In genomic region chr17:57930239-57930638, GRCh38 we compare ENCODE assay signal across 24 cellular contexts. TPM values are rescaled to one million over a fixed set of nuclear protein-coding genes. Genes with fewer than 3 reads are reported as not detected.
DNase-seq lines count a peak whose midpoint lies in the region; ATAC-seq and TF ChIP-seq lines count a peak whose summit lies in the region.
"Had no signal": no experiment of that assay in that cellular context is flagged by ENCODE, and none has a peak within 500 bp of the region (broad histone marks: within the 10 kb centered on the region; RNA-seq: fewer than 3 reads in every experiment).

No MANE protein-coding gene starts in this region.

- H3K18ac ChIP-seq in mesenchymal stem cell (ENCODE audit: low read depth in 1 of 2, low read length in 2 of 2): no peak overlapping the region

- no peak overlapping the region for H2AK5ac ChIP-seq in mesenchymal stem cell (ENCODE audit: low read length, severe bottlenecking)

- no peak overlapping the region for H4K8ac ChIP-seq in mesenchymal stem cell (ENCODE audit: low read length)

- H2BK15ac ChIP-seq in mesenchymal stem cell (ENCODE audit: low read depth, poor library complexity, severe bottlenecking): no peak overlapping the region

- no peak overlapping the region for H3K9ac ChIP-seq in mesenchymal stem cell (ENCODE audit: low read length)

- H3K14ac ChIP-seq in mesenchymal stem cell (ENCODE audit: low read length in 2 of 2): no peak overlapping the region

- H3K4me3 ChIP-seq in esophagus (ENCODE audit: low read depth in 1 of 2, low read length in 2 of 2): no peak overlapping the region
- H3K4me3 ChIP-seq in mesenchymal stem cell (ENCODE audit: insufficient read depth in 1 of 2, low read depth in 1 of 2, low read length in 2 of 2): no peak overlapping the region
- H3K4me3 ChIP-seq: uterus had no signal

- no peak for ATAC-seq in GM21717 (IDR thresholded peaks at IDR 0.05; ENCODE audit: unreplicated experiment)
- ATAC-seq: activated CD4-positive, alpha-beta T cell treated with anti-CD3 and anti-CD28 coated beads for 36 hours; activated T-helper 17 cell treated with anti-CD3 and anti-CD28 coated beads, Interleukin-2, amount 50 U/mL, for 72 hours; naive thymus-derived CD4-positive, alpha-beta T cell; stimulated activated naive CD8-positive, alpha-beta T cell treated with anti-CD3 and anti-CD28 coated beads, Interleukin-15, amount 100 ng/mL, for 72 hours; T-cell had no signal

- peak overlapping the region; percentile 33 to 72 for H3K27ac ChIP-seq in esophagus (ENCODE audit: low read depth in 2 of 2, low read length in 1 of 2)
- H3K27ac ChIP-seq in substantia nigra (ENCODE audit: low read depth, low read length, poor library complexity, severe bottlenecking): peak overlapping the region; percentile 95
- H3K27ac ChIP-seq in mesenchymal stem cell (ENCODE audit: low read length, poor library complexity, severe bottlenecking): no peak overlapping the region
- H3K27ac ChIP-seq: 22Rv1 had no signal

- no peak overlapping the region for H4K91ac ChIP-seq in mesenchymal stem cell (ENCODE audit: low read length)

- H2AFZ ChIP-seq in mesenchymal stem cell (ENCODE audit: low read depth, low read length): no peak overlapping the region

- H3K4me1 Mint-ChIP-seq in nephron progenitor cell: peaks cover 84% of the 10 kb centered on the region
- H3K4me1 Mint-ChIP-seq: activated CD4-positive, alpha-beta T cell treated with anti-CD3 and anti-CD28 coated beads for 36 hours; activated T-helper 17 cell treated with anti-CD3 and anti-CD28 coated beads, Interleukin-2, amount 50 U/mL, for 72 hours; naive thymus-derived CD4-positive, alpha-beta T cell; T-cell had no signal

- peak; percentile 47 for DNase-seq in NCI-H82 (lab: John Stamatoyannopoulos, UW)
- DNase-seq in NCI-H82 treated with DMSO at 0.1 percent for 48 hours (lab: John Stamatoyannopoulos, UW; ENCODE audit: unreplicated experiment): no peak
- DNase-seq in nephron progenitor cell: no peak
- DNase-seq in substantia nigra (lab: John Stamatoyannopoulos, UW): no peak
- no peak for DNase-seq in mesenchymal stem cell
- DNase-seq in NCI-H2196 treated with DMSO at 0.1 percent for 48 hours (lab: John Stamatoyannopoulos, UW; ENCODE audit: unreplicated experiment): no peak
- DNase-seq: activated CD4-positive, alpha-beta T cell treated with anti-CD3 and anti-CD28 coated beads for 36 hours; Caco-2; H9; islet precursor cell; mammary epithelial cell; naive thymus-derived CD4-positive, alpha-beta T cell; NCI-H1048; NCI-H2029; small intestine; stimulated activated CD4-positive, alpha-beta T cell treated with anti-CD3 and anti-CD28 coated beads, Interleukin-4, amount 100 ng/mL, for 24 hours; stimulated activated naive CD8-positive, alpha-beta T cell treated with anti-CD3 and anti-CD28 coated beads, Interleukin-15, amount 100 ng/mL, for 72 hours; T-cell; uterus had no signal

- H3K79me1 ChIP-seq in mesenchymal stem cell (replicated peaks; ENCODE audit: low read length, poor library complexity, severe bottlenecking): peaks cover 27% of the 10 kb centered on the region

- H3K4me2 ChIP-seq in mesenchymal stem cell (ENCODE audit: low read length, poor library complexity, severe bottlenecking): no peak overlapping the region

- no peaks in the 10 kb centered on the region for H3K9me3 Mint-ChIP-seq in nephron progenitor cell
- H3K9me3 Mint-ChIP-seq: activated T-helper 17 cell treated with anti-CD3 and anti-CD28 coated beads, Interleukin-2, amount 50 U/mL, for 72 hours; H9; naive thymus-derived CD4-positive, alpha-beta T cell; stimulated activated naive CD8-positive, alpha-beta T cell treated with anti-CD3 and anti-CD28 coated beads, Interleukin-15, amount 100 ng/mL, for 72 hours; T-cell had no signal

- H3K36me3 ChIP-seq in esophagus (ENCODE audit: control insufficient read depth in 2 of 2, insufficient read depth in 2 of 2, low read length in 1 of 2) (no peaks in the 10 kb centered on the region), mesenchymal stem cell (ENCODE audit: control insufficient read depth in 1 of 2, insufficient read depth in 2 of 2, low read depth in 1 of 2, low read length in 2 of 2) (peaks cover 0 to 3% of the 10 kb centered on the region in 2 experiments)
- H3K36me3 ChIP-seq: uterus had no signal

- H3K27ac Mint-ChIP-seq in nephron progenitor cell: peak overlapping the region; percentile 55
- H3K27ac Mint-ChIP-seq: activated CD4-positive, alpha-beta T cell treated with anti-CD3 and anti-CD28 coated beads for 36 hours; activated naive CD8-positive, alpha-beta T cell; activated T-helper 17 cell treated with anti-CD3 and anti-CD28 coated beads, Interleukin-2, amount 50 U/mL, for 72 hours; naive thymus-derived CD4-positive, alpha-beta T cell; stimulated activated naive CD8-positive, alpha-beta T cell treated with anti-CD3 and anti-CD28 coated beads, Interleukin-15, amount 100 ng/mL, for 72 hours; T-cell had no signal

- H3K9me3 ChIP-seq in esophagus (ENCODE audit: control insufficient read depth in 2 of 2, insufficient read depth in 1 of 2, low read depth in 1 of 2, low read length in 1 of 2): no peaks in the 10 kb centered on the region
- no peaks in the 10 kb centered on the region for H3K9me3 ChIP-seq in mesenchymal stem cell (ENCODE audit: control insufficient read depth, low read length)
- H3K9me3 ChIP-seq: Caco-2, uterus had no signal

- H3K4ac ChIP-seq in mesenchymal stem cell (ENCODE audit: low read depth in 1 of 2, low read length in 2 of 2): no peak overlapping the region

- no peaks in the 10 kb centered on the region for H3K27me3 ChIP-seq in esophagus (ENCODE audit: control insufficient read depth in 1 of 2, insufficient read depth in 2 of 2, low read length in 2 of 2)
- H3K27me3 ChIP-seq in mesenchymal stem cell (ENCODE audit: control insufficient read depth in 1 of 2, insufficient read depth in 1 of 2, low read length in 2 of 2): no peaks in the 10 kb centered on the region
- H3K27me3 ChIP-seq: uterus had no signal

- H3K23ac ChIP-seq in mesenchymal stem cell (ENCODE audit: low read length in 2 of 2): no peak overlapping the region

- H3K36me3 Mint-ChIP-seq in nephron progenitor cell (ENCODE audit: low read depth): no peaks in the 10 kb centered on the region
- H3K36me3 Mint-ChIP-seq: activated naive CD8-positive, alpha-beta T cell; T-cell had no signal

- peak overlapping the region in 1 of 2 experiments; percentile 49 for H2BK12ac ChIP-seq in mesenchymal stem cell (ENCODE audit: low read length in 2 of 2)

- no peak overlapping the region for H3K4me3 Mint-ChIP-seq in nephron progenitor cell
- H3K4me3 Mint-ChIP-seq: activated CD4-positive, alpha-beta T cell treated with anti-CD3 and anti-CD28 coated beads for 36 hours; activated naive CD8-positive, alpha-beta T cell; activated T-helper 17 cell treated with anti-CD3 and anti-CD28 coated beads, Interleukin-2, amount 50 U/mL, for 72 hours; H9; naive thymus-derived CD4-positive, alpha-beta T cell; stimulated activated naive CD8-positive, alpha-beta T cell treated with anti-CD3 and anti-CD28 coated beads, Interleukin-15, amount 100 ng/mL, for 72 hours; T-cell had no signal

- no peak for TF ChIP-seq CTCF in nephron progenitor cell (IDR thresholded peaks at IDR 0.05)

- no peak overlapping the region for H2BK5ac ChIP-seq in mesenchymal stem cell (ENCODE audit: low read depth, low read length, poor library complexity, severe bottlenecking)

- no peaks in the 10 kb centered on the region for H3K27me3 Mint-ChIP-seq in nephron progenitor cell (ENCODE audit: low read depth, poor library complexity)

- peaks cover 6 to 13% of the 10 kb centered on the region in 2 donors for H3K4me1 ChIP-seq in esophagus (ENCODE audit: control insufficient read depth in 2 of 2, insufficient read depth in 2 of 2, low read length in 1 of 2)
- peaks cover 36% of the 10 kb centered on the region for H3K4me1 ChIP-seq in mesenchymal stem cell (ENCODE audit: control insufficient read depth, insufficient read depth, low read depth, low read length)

- 78 to 79% methylated on average over 5 of the region's 5 CpGs for whole genome bisulfite sequencing in esophagus, 2 donors
- WGBS in mesenchymal stem cell: 94% methylated on average over 5 of the region's 5 CpGs

- H2BK120ac ChIP-seq in mesenchymal stem cell (ENCODE audit: low read depth, low read length): no peak overlapping the region

RNA-seq across cellular contexts. Expression of gene CUEDC1, which starts 25.0 kb away (rescaled TPM):
- 10 to 100 TPM; 19.9 to 31.1 TPM for polyA plus RNA-seq in esophagus
- polyA plus RNA-seq in mesenchymal stem cell (2013, experiment 1 of 2): 23.1 TPM
- polyA plus RNA-seq in mesenchymal stem cell (2013, experiment 2 of 2): 22.1 TPM
- polyA plus RNA-seq: naive thymus-derived CD4-positive, alpha-beta T cell had no signal

RNA-seq across cellular contexts. Expression of gene VEZF1, which starts 57.8 kb away (rescaled TPM):
- 10 to 100 TPM in 1 of 2 donors, 1 to 10 TPM in 1; 8.8 to 10.6 TPM for polyA plus RNA-seq in esophagus
- 45.1 TPM for polyA plus RNA-seq in mesenchymal stem cell (2013, experiment 1 of 2)
- polyA plus RNA-seq in mesenchymal stem cell (2013, experiment 2 of 2): 43.6 TPM
